In genomic region chr19:3981373-3981735, GRCh38 we compare ENCODE assay signal across 15 cellular contexts. TPM values are rescaled to one million over a fixed set of nuclear protein-coding genes. Genes with fewer than 3 reads are reported as not detected.
DNase-seq lines count a peak whose midpoint lies in the region; ATAC-seq and TF ChIP-seq lines count a peak whose summit lies in the region.
"Had no signal": no experiment of that assay in that cellular context is flagged by ENCODE, and none has a peak within 500 bp of the region (broad histone marks: within the 10 kb centered on the region; RNA-seq: fewer than 3 reads in every experiment).

No MANE protein-coding gene starts in this region.

- DNase-seq in stimulated activated naive CD8-positive, alpha-beta T cell treated with anti-CD3 and anti-CD28 coated beads, Interleukin-15, amount 100 ng/mL, for 72 hours = no peak
- no peak for DNase-seq in activated T-helper 2 cell treated with anti-CD3 and anti-CD28 coated beads, Interferon-gamma antibody, Interleukin-2, Interleukin-4, amounts not matched to agents 10 μg/mL and 5 μg/mL and 100 μg/mL, durations not matched to agents 14 hours and 24 hours and 36 hours (ENCODE audit: low spot score)
- DNase-seq in stimulated activated naive CD4-positive, alpha-beta T cell treated with Interleukin-2 at 50 U/mL for 16 hours (lab: John Stamatoyannopoulos, UW) = no peak
- DNase-seq in NCI-H2196 treated with DMSO at 0.1 percent for 48 hours (lab: John Stamatoyannopoulos, UW; ENCODE audit: unreplicated experiment) = no peak
- no peak for DNase-seq in PC-9
- DNase-seq in stimulated activated CD4-positive, alpha-beta T cell treated with anti-CD3 and anti-CD28 coated beads, Interleukin-1b, Interleukin-23, amount 100 ng/mL, for 48 hours = no peak
- DNase-seq: AML-193, colonic mucosa, NCI-H1105 treated with DMSO at 0.1 percent for 48 hours, NCI-H226 had no signal

- no peak for TF ChIP-seq CTCF in PC-9 (conservative IDR thresholded peaks at IDR 0.05)

- H4K20me1 ChIP-seq in PC-9 (ENCODE audit: insufficient read depth) = peaks cover 86% of the 10 kb centered on the region

- WGBS in mesodermal cell (ENCODE audit: insufficient coverage in 2 of 2), 2 experiments = 97 to 99% methylated on average over 10 of the region's 10 CpGs

- H3K9me3 Mint-ChIP-seq in stimulated activated naive CD8-positive, alpha-beta T cell treated with anti-CD3 and anti-CD28 coated beads, Interleukin-15, Interleukin-2, amounts not matched to agents 100 ng/mL and 50 ng/mL, for 24 hours = no peaks in the 10 kb centered on the region
- H3K9me3 Mint-ChIP-seq in stimulated activated naive CD8-positive, alpha-beta T cell treated with anti-CD3 and anti-CD28 coated beads, Interleukin-15, amount 100 ng/mL, for 72 hours = no peaks in the 10 kb centered on the region
- no peaks in the 10 kb centered on the region for H3K9me3 Mint-ChIP-seq in activated T-helper 2 cell treated with anti-CD3 and anti-CD28 coated beads, Interferon-gamma antibody, Interleukin-2, Interleukin-4, amounts not matched to agents 10 μg/mL and 5 μg/mL and 100 μg/mL, durations not matched to agents 14 hours and 24 hours and 36 hours

- no peaks in the 10 kb centered on the region for H3K9me2 ChIP-seq in PC-9 (ENCODE audit: insufficient read depth)

- POLR2A ChIA-PET in PC-9 (lab: Charles Lee; ENCODE audit: unreplicated experiment) = no interaction called here

- no TSS peak for BruUV-seq in PC-9 (replicated peaks; lab: Mats Ljungman, UMichigan)

- H3K4me1 ChIP-seq in mesodermal cell (ENCODE audit: control insufficient read depth, insufficient read depth, low read length, poor library complexity, severe bottlenecking) (peaks cover 23% of the 10 kb centered on the region), PC-9 (replicated peaks; ENCODE audit: insufficient read depth) (peaks cover 17% of the 10 kb centered on the region)

- H3K27ac ChIP-seq in mesodermal cell (ENCODE audit: low read depth, low read length, severe bottlenecking) = peak overlapping the region; percentile 57
- H3K27ac ChIP-seq in PC-9 = no peak overlapping the region
- H3K27ac ChIP-seq: colonic mucosa, parathyroid adenoma had no signal

- no peaks in the 10 kb centered on the region for H3K27me3 ChIP-seq in PC-9 (ENCODE audit: insufficient read depth, low read depth)
- H3K27me3 ChIP-seq: adrenal gland, colonic mucosa had no signal

- intact Hi-C loops in activated T-helper 2 cell treated with anti-CD3 and anti-CD28 coated beads, Interferon-gamma antibody, Interleukin-2, Interleukin-4, amounts not matched to agents 10 μg/mL and 5 μg/mL and 100 μg/mL, durations not matched to agents 14 hours and 24 hours and 36 hours (cut with micrococcal nuclease) = loop anchor here (10.0 kb wide), 1 partner anchor 217 kb away; the partner anchor contains the start of genes APBA3 and MRPL54
- intact Hi-C loops in PC-9 (cut with micrococcal nuclease; ENCODE audit: unreplicated experiment) = no loop called here

- peaks cover 75% of the 10 kb centered on the region for H3K4me1 Mint-ChIP-seq in stimulated activated naive CD8-positive, alpha-beta T cell treated with anti-CD3 and anti-CD28 coated beads, Interleukin-15, Interleukin-2, amounts not matched to agents 100 ng/mL and 50 ng/mL, for 24 hours (ENCODE audit: low read depth)
- peaks cover 85% of the 10 kb centered on the region for H3K4me1 Mint-ChIP-seq in stimulated activated naive CD8-positive, alpha-beta T cell treated with anti-CD3 and anti-CD28 coated beads, Interleukin-15, amount 100 ng/mL, for 72 hours
- H3K4me1 Mint-ChIP-seq in activated T-helper 2 cell treated with anti-CD3 and anti-CD28 coated beads, Interferon-gamma antibody, Interleukin-2, Interleukin-4, amounts not matched to agents 10 μg/mL and 5 μg/mL and 100 μg/mL, durations not matched to agents 14 hours and 24 hours and 36 hours (ENCODE audit: low read depth) = peaks cover 24% of the 10 kb centered on the region

- peaks cover 83% of the 10 kb centered on the region for H3K36me3 Mint-ChIP-seq in stimulated activated naive CD8-positive, alpha-beta T cell treated with anti-CD3 and anti-CD28 coated beads, Interleukin-15, Interleukin-2, amounts not matched to agents 100 ng/mL and 50 ng/mL, for 24 hours (ENCODE audit: low read depth)
- H3K36me3 Mint-ChIP-seq in activated T-helper 2 cell treated with anti-CD3 and anti-CD28 coated beads, Interferon-gamma antibody, Interleukin-2, Interleukin-4, amounts not matched to agents 10 μg/mL and 5 μg/mL and 100 μg/mL, durations not matched to agents 14 hours and 24 hours and 36 hours (ENCODE audit: low read depth) = peaks cover 89% of the 10 kb centered on the region

- H3K27me3 Mint-ChIP-seq in stimulated activated naive CD8-positive, alpha-beta T cell treated with anti-CD3 and anti-CD28 coated beads, Interleukin-15, Interleukin-2, amounts not matched to agents 100 ng/mL and 50 ng/mL, for 24 hours = no peaks in the 10 kb centered on the region
- no peaks in the 10 kb centered on the region for H3K27me3 Mint-ChIP-seq in stimulated activated naive CD8-positive, alpha-beta T cell treated with anti-CD3 and anti-CD28 coated beads, Interleukin-15, amount 100 ng/mL, for 72 hours
- no peaks in the 10 kb centered on the region for H3K27me3 Mint-ChIP-seq in activated T-helper 2 cell treated with anti-CD3 and anti-CD28 coated beads, Interferon-gamma antibody, Interleukin-2, Interleukin-4, amounts not matched to agents 10 μg/mL and 5 μg/mL and 100 μg/mL, durations not matched to agents 14 hours and 24 hours and 36 hours (ENCODE audit: low read depth)

- peak overlapping the region; percentile 98 for H3K4me3 Mint-ChIP-seq in stimulated activated naive CD8-positive, alpha-beta T cell treated with anti-CD3 and anti-CD28 coated beads, Interleukin-15, Interleukin-2, amounts not matched to agents 100 ng/mL and 50 ng/mL, for 24 hours
- peak overlapping the region in 1 of 2 donors; percentile 45 for H3K4me3 Mint-ChIP-seq in stimulated activated naive CD8-positive, alpha-beta T cell treated with anti-CD3 and anti-CD28 coated beads, Interleukin-15, amount 100 ng/mL, for 72 hours
- H3K4me3 Mint-ChIP-seq in activated T-helper 2 cell treated with anti-CD3 and anti-CD28 coated beads, Interferon-gamma antibody, Interleukin-2, Interleukin-4, amounts not matched to agents 10 μg/mL and 5 μg/mL and 100 μg/mL, durations not matched to agents 14 hours and 24 hours and 36 hours (ENCODE audit: low read depth) = peak overlapping the region; percentile 8

- no peak overlapping the region for H3K4me2 ChIP-seq in PC-9

- H3F3A ChIP-seq in PC-9 (ENCODE audit: insufficient read depth, low read depth) = peaks cover 87% of the 10 kb centered on the region

- ATAC-seq in stimulated activated naive CD8-positive, alpha-beta T cell treated with anti-CD3 and anti-CD28 coated beads, Interleukin-15, amount 100 ng/mL, for 72 hours = no peak

- H3K36me3 ChIP-seq in mesodermal cell (ENCODE audit: control insufficient read depth, insufficient read depth, low read length) (peaks cover 85% of the 10 kb centered on the region), PC-9 (ENCODE audit: low read depth) (peaks cover 32% of the 10 kb centered on the region)

- H3K9me3 ChIP-seq in mesodermal cell (ENCODE audit: control insufficient read depth, low read length) (no peaks in the 10 kb centered on the region), PC-9 (ENCODE audit: insufficient read depth, low read depth) (no peaks in the 10 kb centered on the region)
- H3K9me3 ChIP-seq: adrenal gland, colonic mucosa had no signal

- CTCF ChIA-PET in PC-9 (lab: Charles Lee) = no interaction called here

- no peak overlapping the region for H2AFZ ChIP-seq in PC-9
- H2AFZ ChIP-seq: parathyroid adenoma had no signal

- peak overlapping the region; percentile 85 for H3K27ac Mint-ChIP-seq in stimulated activated naive CD8-positive, alpha-beta T cell treated with anti-CD3 and anti-CD28 coated beads, Interleukin-15, Interleukin-2, amounts not matched to agents 100 ng/mL and 50 ng/mL, for 24 hours
- H3K27ac Mint-ChIP-seq in stimulated activated naive CD8-positive, alpha-beta T cell treated with anti-CD3 and anti-CD28 coated beads, Interleukin-15, amount 100 ng/mL, for 72 hours = peak overlapping the region in 1 of 2 donors; percentile 83
- H3K27ac Mint-ChIP-seq in activated T-helper 2 cell treated with anti-CD3 and anti-CD28 coated beads, Interferon-gamma antibody, Interleukin-2, Interleukin-4, amounts not matched to agents 10 μg/mL and 5 μg/mL and 100 μg/mL, durations not matched to agents 14 hours and 24 hours and 36 hours = no peak overlapping the region

- H3K79me2 ChIP-seq in PC-9 (ENCODE audit: low read depth) = peaks cover 77% of the 10 kb centered on the region

- H3K4me3 ChIP-seq in mesodermal cell (ENCODE audit: extremely low read depth, insufficient read depth, low read length, poor library complexity, severe bottlenecking) (no peak overlapping the region), PC-9 (no peak overlapping the region)
- H3K4me3 ChIP-seq: adrenal gland, colonic mucosa had no signal

RNA-seq across cellular contexts. Expression of gene EEF2, which starts 3.9 kb away (rescaled TPM):
- total RNA-seq in activated T-helper 2 cell treated with anti-CD3 and anti-CD28 coated beads, Interferon-gamma antibody, Interleukin-2, Interleukin-4, amounts not matched to agents 10 μg/mL and 5 μg/mL and 100 μg/mL, durations not matched to agents 14 hours and 24 hours and 36 hours = 2,377 and 2,451 TPM in 2 replicates
- 1,893 TPM for polyA plus RNA-seq in mesodermal cell (2013, experiment 1 of 2)
- polyA plus RNA-seq in mesodermal cell (2013, experiment 2 of 2) = 1,823 TPM
- total RNA-seq in PC-9 (2021) = 1,471 and 1,742 TPM in 2 replicates

RNA-seq across cellular contexts. Expression of gene DAPK3, which starts 10.5 kb away (rescaled TPM):
- 40.1 and 43.3 TPM in 2 replicates for total RNA-seq in activated T-helper 2 cell treated with anti-CD3 and anti-CD28 coated beads, Interferon-gamma antibody, Interleukin-2, Interleukin-4, amounts not matched to agents 10 μg/mL and 5 μg/mL and 100 μg/mL, durations not matched to agents 14 hours and 24 hours and 36 hours
- 78.8 TPM for polyA plus RNA-seq in mesodermal cell (2013, experiment 1 of 2)
- 64.6 TPM for polyA plus RNA-seq in mesodermal cell (2013, experiment 2 of 2)
- total RNA-seq in PC-9 (2021) = 38.1 and 46.5 TPM in 2 replicates

RNA-seq across cellular contexts. Expression of gene PIAS4, which starts 26.2 kb away (rescaled TPM):
- 31.5 and 36.3 TPM in 2 replicates for total RNA-seq in activated T-helper 2 cell treated with anti-CD3 and anti-CD28 coated beads, Interferon-gamma antibody, Interleukin-2, Interleukin-4, amounts not matched to agents 10 μg/mL and 5 μg/mL and 100 μg/mL, durations not matched to agents 14 hours and 24 hours and 36 hours
- 37.9 TPM for polyA plus RNA-seq in mesodermal cell (2013, experiment 1 of 2)
- polyA plus RNA-seq in mesodermal cell (2013, experiment 2 of 2) = 25.8 TPM
- 25.5 and 26.5 TPM in 2 replicates for total RNA-seq in PC-9 (2021)

RNA-seq across cellular contexts. Expression of gene NMRK2, which starts 48.5 kb away (rescaled TPM):
- total RNA-seq in activated T-helper 2 cell treated with anti-CD3 and anti-CD28 coated beads, Interferon-gamma antibody, Interleukin-2, Interleukin-4, amounts not matched to agents 10 μg/mL and 5 μg/mL and 100 μg/mL, durations not matched to agents 14 hours and 24 hours and 36 hours = not detected in 2 replicates
- 0.37 TPM for polyA plus RNA-seq in mesodermal cell (2013, experiment 1 of 2)
- polyA plus RNA-seq in mesodermal cell (2013, experiment 2 of 2) = not detected
- not detected in 2 replicates for total RNA-seq in PC-9 (2021)
- total RNA-seq: lung microvascular endothelial cell had no signal
